Comparison of ENCODE assay signal across 28 cellular contexts in genomic region chr1:34167091-34167788, GRCh38. TPM values are rescaled to one million over a fixed set of nuclear protein-coding genes. Genes with fewer than 3 reads are reported as not detected.
DNase-seq lines count a peak whose midpoint lies in the region; ATAC-seq lines count a peak whose summit lies in the region.
"Had no signal": no experiment of that assay in that cellular context is flagged by ENCODE, and none has a peak within 500 bp of the region (broad histone marks: within the 10 kb centered on the region; RNA-seq: fewer than 3 reads in every experiment).

No MANE protein-coding gene starts in this region.

- H3K4me3 ChIP-seq in H7 (ENCODE audit: insufficient read depth, low read depth, low read length) (peak overlapping the region; percentile 78), iPS-15b (ENCODE audit: low read depth, low read length) (peak overlapping the region; percentile 81), HAP-1 (no peak overlapping the region)
- H3K4me3 ChIP-seq: prostate gland had no signal

- no peaks in the 10 kb centered on the region for H3K9me3 ChIP-seq in iPS-15b (ENCODE audit: control insufficient read depth, insufficient read depth, low read length)
- H3K9me3 ChIP-seq in HAP-1: no peaks in the 10 kb centered on the region
- H3K9me3 ChIP-seq: heart right ventricle, prostate gland had no signal

- no peak overlapping the region for H3K27ac Mint-ChIP-seq in T-cell
- H3K27ac Mint-ChIP-seq: activated CD8-positive, alpha-beta T cell treated with anti-CD3 and anti-CD28 coated beads for 36 hours; activated naive CD4-positive, alpha-beta T cell treated with anti-CD3 and anti-CD28 coated beads, Interleukin-2, amount 10 ng/mL, durations not matched to agents 7 days and 5 days; CD4-positive, alpha-beta memory T cell; memory B cell; natural killer cell treated with Interleukin-12 subunit alpha and Interleukin-12 subunit beta and Interleukin-15 and Interleukin-18, amount 100 ng/mL, for 72 hours; T-helper 17 cell had no signal

- H3K4me3 Mint-ChIP-seq in T-cell: no peak overlapping the region
- H3K4me3 Mint-ChIP-seq: activated CD8-positive, alpha-beta T cell treated with anti-CD3 and anti-CD28 coated beads for 36 hours; activated naive CD4-positive, alpha-beta T cell treated with anti-CD3 and anti-CD28 coated beads, Interleukin-2, amount 10 ng/mL, durations not matched to agents 7 days and 5 days; CD4-positive, alpha-beta memory T cell; memory B cell; natural killer cell treated with Interleukin-12 subunit alpha and Interleukin-12 subunit beta and Interleukin-15 and Interleukin-18, amount 100 ng/mL, for 72 hours; T-helper 17 cell had no signal

- H3K27me3 Mint-ChIP-seq in T-cell: peaks cover 53 to 65% of the 10 kb centered on the region in 2 donors

- in situ Hi-C loops in HAP-1 (cut with MboI; ENCODE audit: low sequenced_read_pairs): no loop called here

- peak overlapping the region; percentile 63 for H3K9ac ChIP-seq in iPS-15b (ENCODE audit: low read depth, low read length)

- H3K4me1 Mint-ChIP-seq in T-cell: peaks cover 0 to 16% (median 13%) of the 10 kb centered on the region in 3 donors

- POLR2A ChIA-PET in T-cell (lab: Charles Lee): no interaction called here

- peak overlapping the region; percentile 88 for H3K27ac ChIP-seq in angular gyrus (ENCODE audit: low read depth, low read length)
- H3K27ac ChIP-seq: heart right ventricle, prostate gland, WERI-Rb-1 had no signal

- H3K27me3 ChIP-seq in H7 (ENCODE audit: control insufficient read depth, insufficient read depth, low read length) (peaks cover 12% of the 10 kb centered on the region), iPS-15b (ENCODE audit: control insufficient read depth, insufficient read depth, low read length) (peaks cover 15% of the 10 kb centered on the region), HAP-1 (ENCODE audit: low read depth) (peaks cover 23% of the 10 kb centered on the region)

- no peaks in the 10 kb centered on the region for H3K36me3 Mint-ChIP-seq in T-cell
- H3K36me3 Mint-ChIP-seq: activated naive CD4-positive, alpha-beta T cell treated with anti-CD3 and anti-CD28 coated beads, Interleukin-2, amount 10 ng/mL, durations not matched to agents 7 days and 5 days; CD4-positive, alpha-beta memory T cell; memory B cell; natural killer cell treated with Interleukin-12 subunit alpha and Interleukin-12 subunit beta and Interleukin-15 and Interleukin-18, amount 100 ng/mL, for 72 hours had no signal

- no peaks in the 10 kb centered on the region for H3K9me3 Mint-ChIP-seq in T-cell
- H3K9me3 Mint-ChIP-seq: activated CD8-positive, alpha-beta T cell treated with anti-CD3 and anti-CD28 coated beads for 36 hours; activated naive CD4-positive, alpha-beta T cell treated with anti-CD3 and anti-CD28 coated beads, Interleukin-2, amount 10 ng/mL, durations not matched to agents 7 days and 5 days; memory B cell; natural killer cell treated with Interleukin-12 subunit alpha and Interleukin-12 subunit beta and Interleukin-15 and Interleukin-18, amount 100 ng/mL, for 72 hours had no signal

- CTCF ChIA-PET in T-cell (lab: Charles Lee): no interaction called here

- DNase-seq in H7 (peak; percentile 41), retina (peak; percentile 69), NCI-H1105 (lab: John Stamatoyannopoulos, UW) (no peak), T-cell (no peak), HAP-1 (ENCODE audit: low spot score in 2 of 2) (no peak)
- no peak for DNase-seq in stimulated activated CD4-positive, alpha-beta T cell treated with anti-CD3 and anti-CD28 coated beads, Interleukin-15, amount 100 ng/mL, for 24 hours
- DNase-seq: activated CD8-positive, alpha-beta T cell treated with anti-CD3 and anti-CD28 coated beads for 36 hours; activated naive CD4-positive, alpha-beta T cell treated with anti-CD3 and anti-CD28 coated beads, Interleukin-2, amount 10 ng/mL, durations not matched to agents 7 days and 5 days; activated T-cell treated with anti-CD3 and anti-CD28 coated beads, Interleukin-2, amount 50 U/mL, for 1 hour; CD4-positive, alpha-beta memory T cell; heart right ventricle; Kasumi-1; kidney glomerular epithelial cell; NCI-H1105 treated with DMSO at 0.1 percent for 48 hours; NCI-H2081 treated with DMSO at 0.1 percent for 48 hours; NCI-H526; SHP77 treated with DMSO at 0.1 percent for 48 hours; stimulated activated CD4-positive, alpha-beta T cell treated with anti-CD3 and anti-CD28 coated beads, Interleukin-2, amount 100 ng/mL, for 48 hours; T-helper 17 cell; WERI-Rb-1 had no signal

- H3K4me1 ChIP-seq in iPS-15b (ENCODE audit: control insufficient read depth, insufficient read depth, low read length) (peaks cover 6% of the 10 kb centered on the region), HAP-1 (no peaks in the 10 kb centered on the region)

- ATAC-seq in T-cell (replicated peaks in 1 of 4): no peak
- ATAC-seq: activated CD8-positive, alpha-beta T cell treated with anti-CD3 and anti-CD28 coated beads for 36 hours; heart right ventricle; natural killer cell treated with Interleukin-12 subunit alpha and Interleukin-12 subunit beta and Interleukin-15 and Interleukin-18, amount 100 ng/mL, for 72 hours; T-helper 17 cell had no signal

- H3K36me3 ChIP-seq in H7 (replicated peaks; ENCODE audit: control insufficient read depth, insufficient read depth, low read length) (no peaks in the 10 kb centered on the region), iPS-15b (ENCODE audit: control insufficient read depth, insufficient read depth, low read length) (no peaks in the 10 kb centered on the region), HAP-1 (replicated peaks) (no peaks in the 10 kb centered on the region)
- H3K36me3 ChIP-seq: heart right ventricle, prostate gland, WERI-Rb-1 had no signal

RNA-seq across cellular contexts. Expression of gene CSMD2, which starts 2.2 kb away (rescaled TPM):
- total RNA-seq in H7 (2014; rRNA removed; shearing (Covaris generic)): 5.8 and 6.3 TPM in 2 replicates
- under 1 TPM in 1 of 5 donors, not detected in 4; 0.03 TPM for total RNA-seq in T-cell
- total RNA-seq: activated CD8-positive, alpha-beta T cell treated with anti-CD3 and anti-CD28 coated beads for 36 hours; CD4-positive, alpha-beta memory T cell; natural killer cell treated with Interleukin-12 subunit alpha and Interleukin-12 subunit beta and Interleukin-15 and Interleukin-18, amount 100 ng/mL, for 72 hours; T-helper 17 cell had no signal

RNA-seq across cellular contexts. Expression of gene C1orf94, which starts 9.5 kb away (rescaled TPM):
- 6.5 and 11.8 TPM in 2 replicates for total RNA-seq in H7 (2014; rRNA removed; shearing (Covaris generic))
- not detected for total RNA-seq in T-cell
- total RNA-seq: activated CD8-positive, alpha-beta T cell treated with anti-CD3 and anti-CD28 coated beads for 36 hours; aorta; CD4-positive, alpha-beta memory T cell; chondrocyte; natural killer cell treated with Interleukin-12 subunit alpha and Interleukin-12 subunit beta and Interleukin-15 and Interleukin-18, amount 100 ng/mL, for 72 hours; skeletal muscle tissue; T-helper 17 cell had no signal

Comparison
In these comparisons a context has a peak if more than half of its experiments do, and no peak if none do; other contexts are left out.
1. DNase-seq: peak in H7 (single experiment) and retina (single experiment); none in stimulated activated CD4-positive, alpha-beta T cell treated with anti-CD3 and anti-CD28 coated beads, Interleukin-15, amount 100 ng/mL, for 24 hours (single experiment), NCI-H1105 (single experiment), T-cell (0 of 34) and HAP-1 (0 of 2).